Comparison of ENCODE assay signal across 9 cellular contexts in genomic region chr3:48399387-48400172, GRCh38. TPM values are rescaled to one million over a fixed set of nuclear protein-coding genes. Genes with fewer than 3 reads are reported as not detected.
DNase-seq lines count a peak whose midpoint lies in the region; ATAC-seq and TF ChIP-seq lines count a peak whose summit lies in the region.
"Had no signal": no experiment of that assay in that cellular context is flagged by ENCODE, and none has a peak within 500 bp of the region (broad histone marks: within the 10 kb centered on the region; RNA-seq: fewer than 3 reads in every experiment).

No MANE protein-coding gene starts in this region.

- peaks cover 0 to 7% (median 2%) of the 10 kb centered on the region in 3 donors for H3K27me3 Mint-ChIP-seq in CD14-positive monocyte (ENCODE audit: low read depth in 3 of 3)
- H3K27me3 Mint-ChIP-seq: activated T-cell treated with anti-CD3 and anti-CD28 coated beads, Interleukin-2, amount 50 U/mL, for 24 hours had no signal

- no peaks in the 10 kb centered on the region for H3K36me3 Mint-ChIP-seq in CD14-positive monocyte

- BruUV-seq in mammary epithelial cell (replicated peaks; lab: Mats Ljungman, UMichigan) = no TSS peak

- H3K9ac ChIP-seq in mammary epithelial cell (ENCODE audit: insufficient read depth, low read length) = no peak overlapping the region

- H3K9me3 ChIP-seq in breast epithelium = no peaks in the 10 kb centered on the region
- H3K9me3 ChIP-seq in mammary epithelial cell (replicated peaks; ENCODE audit: insufficient read depth, low read length) = no peaks in the 10 kb centered on the region
- H3K9me3 ChIP-seq in esophagus muscularis mucosa = no peaks in the 10 kb centered on the region

- H3K4me3 ChIP-seq in breast epithelium (no peak overlapping the region), mammary epithelial cell (replicated peaks in 1 of 3; ENCODE audit: insufficient read depth in 1 of 3, low read depth in 2 of 3, low read length in 3 of 3) (no peak overlapping the region), esophagus muscularis mucosa (no peak overlapping the region)

- WGBS in mammary epithelial cell (ENCODE audit: low coverage, missing lambda C conversion rate) = 100% methylated on average over 2 of the region's 4 CpGs
- WGBS in esophagus muscularis mucosa = 70% methylated on average over 4 of the region's 4 CpGs

- no peak overlapping the region for H3K4me2 ChIP-seq in mammary epithelial cell (ENCODE audit: insufficient read depth, low read depth, low read length)

- peaks cover 20% of the 10 kb centered on the region for H3K4me1 Mint-ChIP-seq in CD14-positive monocyte

- no peaks in the 10 kb centered on the region for H3K27me3 ChIP-seq in breast epithelium
- H3K27me3 ChIP-seq in mammary epithelial cell (ENCODE audit: insufficient read depth, low read length) = no peaks in the 10 kb centered on the region
- peaks cover 0 to 6% (median 0%) of the 10 kb centered on the region in 4 donors for H3K27me3 ChIP-seq in esophagus muscularis mucosa

- CTCF ChIA-PET in mammary epithelial cell (lab: Charles Lee; ENCODE audit: low non-redundant PET) = interaction anchor here (1.1 kb wide), 1 partner anchor 36 kb away, joined by 4 read pairs; no protein-coding TSS in a partner anchor

- ATAC-seq in GM21619 (IDR thresholded peaks at IDR 0.05; ENCODE audit: unreplicated experiment) = no peak

- H4K20me1 ChIP-seq in mammary epithelial cell (ENCODE audit: insufficient read depth, low read length) = no peaks in the 10 kb centered on the region

- no peaks in the 10 kb centered on the region for H3K9me3 Mint-ChIP-seq in CD14-positive monocyte
- H3K9me3 Mint-ChIP-seq: activated T-cell treated with anti-CD3 and anti-CD28 coated beads, Interleukin-2, amount 50 U/mL, for 24 hours had no signal

- no peak for TF ChIP-seq EP300 in esophagus muscularis mucosa (IDR thresholded peaks at IDR 0.05)

- in situ Hi-C loops in mammary epithelial cell (cut with MboI; ENCODE audit: low sequenced_read_pairs in 2 of 2) = loop anchor here (5.0 to 10.0 kb wide), 2 partner anchors 38 to 125 kb away; no protein-coding TSS in a partner anchor

- H3K36me3 ChIP-seq in breast epithelium = no peaks in the 10 kb centered on the region
- H3K36me3 ChIP-seq in mammary epithelial cell (ENCODE audit: insufficient read depth, low read length) = peaks cover 8% of the 10 kb centered on the region
- peaks cover 4 to 13% (median 11%) of the 10 kb centered on the region in 4 donors for H3K36me3 ChIP-seq in esophagus muscularis mucosa

- H3K79me2 ChIP-seq in mammary epithelial cell (ENCODE audit: insufficient read depth, low read length) = no peaks in the 10 kb centered on the region

- H3K27ac Mint-ChIP-seq in CD14-positive monocyte = no peak overlapping the region
- H3K27ac Mint-ChIP-seq: activated T-cell treated with anti-CD3 and anti-CD28 coated beads, Interleukin-2, amount 50 U/mL, for 24 hours had no signal

- H3K4me3 Mint-ChIP-seq in CD14-positive monocyte = no peak overlapping the region
- H3K4me3 Mint-ChIP-seq: activated T-cell treated with anti-CD3 and anti-CD28 coated beads, Interleukin-2, amount 50 U/mL, for 24 hours had no signal

- intact Hi-C loops in breast epithelium (cut with DNase I; ENCODE audit: low total_unique reads) = no loop called here
- intact Hi-C loops in mammary epithelial cell (cut with micrococcal nuclease) = loop anchor here (2.0 kb wide), 1 partner anchor 149 kb away; no protein-coding TSS in a partner anchor
- intact Hi-C loops in esophagus muscularis mucosa (cut with DNase I) = loop anchor here (10.0 kb wide), 1 partner anchor 125 kb away; no protein-coding TSS in a partner anchor
- intact Hi-C loops in CD14-positive monocyte (cut with micrococcal nuclease) = loop anchor here (5.0 kb wide), 2 partner anchors 38 to 288 kb away; partner anchors contain the start of gene NCKIPSD (in 2 of the 2)

- peak overlapping the region; percentile 62 to 93 for H3K27ac ChIP-seq in breast epithelium
- no peak overlapping the region for H3K27ac ChIP-seq in mammary epithelial cell (ENCODE audit: insufficient read depth, low read depth, low read length)
- H3K27ac ChIP-seq in esophagus muscularis mucosa (replicated peaks in 1 of 4) = peak overlapping the region; percentile 17 to 95 (median 22)

- TF ChIP-seq POLR2A in breast epithelium (IDR thresholded peaks at IDR 0.05) = no peak
- no peak for TF ChIP-seq POLR2A in esophagus muscularis mucosa (IDR thresholded peaks at IDR 0.05; ENCODE audit: low read depth)

- no peak overlapping the region for H2AFZ ChIP-seq in mammary epithelial cell (ENCODE audit: low read depth, low read length)

- DNase-seq in breast epithelium (ENCODE audit: low spot score in 2 of 2) = peak in 1 of 2 donors; percentile 51
- DNase-seq in mammary epithelial cell = no peak
- DNase-seq in esophagus muscularis mucosa (ENCODE audit: extremely low spot score) = peak; percentile 85
- peak; percentile 41 for DNase-seq in ureter (ENCODE audit: low spot score)
- no peak for DNase-seq in CD14-positive monocyte (ENCODE audit: low spot score)
- DNase-seq: NCI-H2171, T-helper 1 cell had no signal

- H3K4me1 ChIP-seq in breast epithelium (peaks cover 4 to 17% of the 10 kb centered on the region in 2 donors), mammary epithelial cell (ENCODE audit: insufficient read depth, low read length) (peaks cover 22% of the 10 kb centered on the region), esophagus muscularis mucosa (peaks cover 14 to 38% (median 29%) of the 10 kb centered on the region in 4 donors)

- TF ChIP-seq CTCF in breast epithelium (IDR thresholded peaks at IDR 0.05) (no peak), mammary epithelial cell (conservative IDR thresholded peaks at IDR 0.05 in 1 of 2, IDR thresholded peaks at IDR 0.05 in 1 of 2; ENCODE audit: extremely low read depth in 1 of 2, insufficient read depth in 1 of 2, low read depth in 1 of 2, low read length in 2 of 2) (no peak), esophagus muscularis mucosa (IDR thresholded peaks at IDR 0.05) (no peak), CD14-positive monocyte (IDR thresholded peaks at IDR 0.05) (no peak)

- dilution Hi-C loops in mammary epithelial cell (cut with HindIII; ENCODE audit: low sequenced_read_pairs) = loop anchor here (5.0 kb wide), 4 partner anchors 38 to 158 kb away; partner anchors contain the start of gene PFKFB4

RNA-seq across cellular contexts. Expression of gene FBXW12, which starts 27.6 kb away (rescaled TPM):
- total RNA-seq in breast epithelium = under 1 TPM in 2 of 3 donors, not detected in 1; 0.32 to 0.66 TPM
- total RNA-seq in mammary epithelial cell = not detected
- not detected for polyA plus RNA-seq in mammary epithelial cell
- not detected for polyA minus RNA-seq in mammary epithelial cell
- under 1 TPM in 1 of 4 donors, not detected in 3; 0.65 TPM for total RNA-seq in esophagus muscularis mucosa
- total RNA-seq in ureter = 0.23 TPM
- polyA plus RNA-seq in CD14-positive monocyte = not detected

RNA-seq across cellular contexts. Expression of gene PLXNB1, which starts 30.3 kb away (rescaled TPM):
- total RNA-seq in breast epithelium (100 to 1,000 TPM in 2 of 3 donors, 10 to 100 TPM in 1; 60.2 to 182 (median 148) TPM), mammary epithelial cell (100 to 1,000 TPM; 163 to 195 TPM), esophagus muscularis mucosa (100 to 1,000 TPM; 120 to 200 (median 152) TPM), ureter (259 TPM)
- polyA plus RNA-seq in mammary epithelial cell (100 TPM), CD14-positive monocyte (under 1 TPM in 1 of 2 donors, not detected in 1; 0.14 TPM)
- polyA minus RNA-seq in mammary epithelial cell = 205 TPM

RNA-seq across cellular contexts. Expression of gene CCDC51, which starts 40.3 kb away (rescaled TPM):
- total RNA-seq in breast epithelium (10 to 100 TPM; 12.5 to 14.7 (median 13.9) TPM), mammary epithelial cell (10 to 100 TPM; 25.6 to 27.3 TPM), esophagus muscularis mucosa (10 to 100 TPM; 15.6 to 26.6 (median 23.0) TPM), ureter (10.4 TPM)
- polyA plus RNA-seq in mammary epithelial cell (46.3 TPM), CD14-positive monocyte (1 to 10 TPM; 5.4 to 5.9 TPM)
- polyA minus RNA-seq in mammary epithelial cell = 13.6 TPM

RNA-seq across cellular contexts. Expression of gene TMA7, which starts 40.5 kb away (rescaled TPM):
- total RNA-seq in breast epithelium (100 to 1,000 TPM; 270 to 343 (median 333) TPM), mammary epithelial cell (100 to 1,000 TPM in 1 of 2 donors, 10 to 100 TPM in 1; 80.5 to 270 TPM), esophagus muscularis mucosa (100 to 1,000 TPM; 167 to 270 (median 205) TPM), ureter (237 TPM)
- polyA plus RNA-seq in mammary epithelial cell (224 TPM), CD14-positive monocyte (100 to 1,000 TPM; 478 to 559 TPM)
- 32.7 TPM for polyA minus RNA-seq in mammary epithelial cell

RNA-seq across cellular contexts. Expression of gene ATRIP, which starts 47.0 kb away (rescaled TPM):
- total RNA-seq in breast epithelium (1 to 10 TPM; 8.2 to 8.6 (median 8.2) TPM), mammary epithelial cell (10 to 100 TPM in 1 of 2 donors, 1 to 10 TPM in 1; 7.2 to 13.2 TPM), esophagus muscularis mucosa (1 to 10 TPM; 4.2 to 8.5 (median 5.3) TPM), ureter (9.6 TPM)
- polyA plus RNA-seq in mammary epithelial cell (11.7 TPM), CD14-positive monocyte (1 to 10 TPM; 1.8 to 2.8 TPM)
- 10.1 TPM for polyA minus RNA-seq in mammary epithelial cell

Comparison
In these comparisons a context has a peak if more than half of its experiments do, and no peak if none do; other contexts are left out.
1. DNase-seq: peak in esophagus muscularis mucosa (single experiment) and ureter (single experiment); none in mammary epithelial cell (single experiment) and CD14-positive monocyte (single experiment).